Comparison of ENCODE assay signal across 24 cellular contexts in the genomic region with DNA sequence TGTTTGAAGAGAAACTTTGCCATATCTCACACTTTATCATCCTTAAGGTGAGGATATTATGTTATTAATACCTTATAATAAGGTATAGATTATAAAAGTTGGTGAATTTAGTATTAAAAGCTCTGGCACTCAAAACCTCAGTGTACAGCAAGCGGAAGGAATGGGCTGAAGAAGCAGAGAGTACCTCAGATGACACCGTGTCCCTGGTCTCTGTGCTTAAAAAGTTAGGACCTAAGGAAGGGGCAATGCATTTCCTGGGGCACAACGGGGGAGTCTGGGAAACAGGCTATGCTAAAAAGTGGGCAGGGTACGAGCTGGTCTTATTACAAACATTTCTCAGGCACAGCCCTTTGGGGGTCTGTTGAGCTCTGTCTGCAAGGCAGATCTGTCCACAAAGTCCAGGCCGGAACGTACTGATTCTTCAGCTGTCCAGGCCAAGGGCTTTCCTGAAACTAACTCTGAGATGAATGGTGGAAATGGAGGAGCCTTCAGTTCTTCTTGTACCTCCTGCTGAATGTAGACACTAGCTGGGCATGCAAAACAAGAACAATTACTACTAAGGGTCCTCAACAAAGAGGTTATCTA.
"Had no signal": no experiment of that assay in that cellular context is flagged by ENCODE, and none has a peak within 500 bp of the region (broad histone marks: within the 10 kb centered on the region; RNA-seq: fewer than 3 reads in every experiment).

No MANE protein-coding gene starts in this region.

- H3K4me3 ChIP-seq: esophagus squamous epithelium, gastrocnemius medialis, lower lobe of right lung, tibial nerve, uterus had no signal

- H3K9me3 ChIP-seq: esophagus squamous epithelium, gastrocnemius medialis, lower lobe of right lung, tibial nerve, uterus had no signal

- H3K27ac ChIP-seq: esophagus squamous epithelium, gastrocnemius medialis, lower lobe of right lung, tibial nerve, uterus, WERI-Rb-1 had no signal

- H3K27ac Mint-ChIP-seq: activated CD8-positive, alpha-beta T cell treated with anti-CD3 and anti-CD28 coated beads, Interleukin-2, amount 10 ng/mL, durations not matched to agents 7 days and 5 days; activated naive CD8-positive, alpha-beta T cell treated with anti-CD3 and anti-CD28 coated beads, Interleukin-2, amount 50 U/mL, for 24 hours; activated T-helper 1 cell treated with anti-CD3 and anti-CD28 coated beads, Interleukin-12 subunit alpha, Interleukin-12 subunit beta, Interleukin-2, Interleukin-4 antibody, amounts not matched to agents 30 ng/mL and 10 ng/mL and 1 ng/mL, durations not matched to agents 14 hours and 24 hours and 36 hours; brain; naive B cell had no signal

- H3K27me3 Mint-ChIP-seq: activated naive CD8-positive, alpha-beta T cell treated with anti-CD3 and anti-CD28 coated beads, Interleukin-2, amount 50 U/mL, for 24 hours; naive B cell; progenitor cell of endocrine pancreas had no signal

- H3K4me3 Mint-ChIP-seq: activated CD8-positive, alpha-beta T cell treated with anti-CD3 and anti-CD28 coated beads, Interleukin-2, amount 10 ng/mL, durations not matched to agents 7 days and 5 days; activated naive CD8-positive, alpha-beta T cell treated with anti-CD3 and anti-CD28 coated beads, Interleukin-2, amount 50 U/mL, for 24 hours; activated T-helper 1 cell treated with anti-CD3 and anti-CD28 coated beads, Interleukin-12 subunit alpha, Interleukin-12 subunit beta, Interleukin-2, Interleukin-4 antibody, amounts not matched to agents 30 ng/mL and 10 ng/mL and 1 ng/mL, durations not matched to agents 14 hours and 24 hours and 36 hours; brain; naive B cell; neural crest cell had no signal

- H3K36me3 ChIP-seq: esophagus squamous epithelium, gastrocnemius medialis, lower lobe of right lung, tibial nerve, uterus, WERI-Rb-1 had no signal

- ATAC-seq: activated CD8-positive, alpha-beta T cell treated with anti-CD3 and anti-CD28 coated beads, Interleukin-2, amount 10 ng/mL, durations not matched to agents 7 days and 5 days; activated naive CD8-positive, alpha-beta T cell treated with anti-CD3 and anti-CD28 coated beads, Interleukin-2, amount 50 U/mL, for 24 hours; gastrocnemius medialis; left colon; lower lobe of right lung; stimulated activated naive CD8-positive, alpha-beta T cell treated with anti-CD3 and anti-CD28 coated beads, Interleukin-15, Interleukin-2, amounts not matched to agents 100 U/mL and 50 U/mL, for 24 hours had no signal

- H3K27me3 ChIP-seq: esophagus squamous epithelium, gastrocnemius medialis, tibial nerve, uterus had no signal

- H3K4me1 Mint-ChIP-seq: activated naive CD8-positive, alpha-beta T cell treated with anti-CD3 and anti-CD28 coated beads, Interleukin-2, amount 50 U/mL, for 24 hours; brain; naive B cell had no signal

- H3K4me1 ChIP-seq: esophagus squamous epithelium, gastrocnemius medialis, lower lobe of right lung, tibial nerve, uterus had no signal

- DNase-seq: activated CD4-positive, alpha-beta T cell treated with anti-CD3 and anti-CD28 coated beads, Interleukin-2, amount 50 U/mL, for 1 hour; activated CD4-positive, CD25-positive, alpha-beta regulatory T cell treated with anti-CD3 and anti-CD28 coated beads, Interleukin-2, amount 50 U/mL, for 72 hours; activated CD8-positive, alpha-beta T cell treated with anti-CD3 and anti-CD28 coated beads, Interleukin-2, amount 10 ng/mL, durations not matched to agents 7 days and 5 days; activated gamma-delta T cell; activated naive CD4-positive, alpha-beta T cell treated with anti-CD3 and anti-CD28 coated beads, Interleukin-2, amount 50 U/mL, for 16 hours; activated naive CD8-positive, alpha-beta T cell treated with anti-CD3 and anti-CD28 coated beads, Interleukin-2, amount 50 U/mL, for 24 hours; central memory CD4-positive, alpha-beta T cell; esophagus squamous epithelium; gastrocnemius medialis; left colon; lower lobe of right lung; naive B cell; retina; stimulated activated CD4-positive, alpha-beta T cell treated with anti-CD3 and anti-CD28 coated beads, Interleukin-4, amount 100 ng/mL, for 24 hours; stimulated activated naive CD8-positive, alpha-beta T cell treated with anti-CD3 and anti-CD28 coated beads, Interleukin-15, Interleukin-2, amounts not matched to agents 100 U/mL and 50 U/mL, for 24 hours; substantia nigra; T-helper 1 cell; uterus; WERI-Rb-1 had no signal

- H3K36me3 Mint-ChIP-seq: brain, naive B cell had no signal
